8 cellular contexts compared by ENCODE assay signal in the genomic region with DNA sequence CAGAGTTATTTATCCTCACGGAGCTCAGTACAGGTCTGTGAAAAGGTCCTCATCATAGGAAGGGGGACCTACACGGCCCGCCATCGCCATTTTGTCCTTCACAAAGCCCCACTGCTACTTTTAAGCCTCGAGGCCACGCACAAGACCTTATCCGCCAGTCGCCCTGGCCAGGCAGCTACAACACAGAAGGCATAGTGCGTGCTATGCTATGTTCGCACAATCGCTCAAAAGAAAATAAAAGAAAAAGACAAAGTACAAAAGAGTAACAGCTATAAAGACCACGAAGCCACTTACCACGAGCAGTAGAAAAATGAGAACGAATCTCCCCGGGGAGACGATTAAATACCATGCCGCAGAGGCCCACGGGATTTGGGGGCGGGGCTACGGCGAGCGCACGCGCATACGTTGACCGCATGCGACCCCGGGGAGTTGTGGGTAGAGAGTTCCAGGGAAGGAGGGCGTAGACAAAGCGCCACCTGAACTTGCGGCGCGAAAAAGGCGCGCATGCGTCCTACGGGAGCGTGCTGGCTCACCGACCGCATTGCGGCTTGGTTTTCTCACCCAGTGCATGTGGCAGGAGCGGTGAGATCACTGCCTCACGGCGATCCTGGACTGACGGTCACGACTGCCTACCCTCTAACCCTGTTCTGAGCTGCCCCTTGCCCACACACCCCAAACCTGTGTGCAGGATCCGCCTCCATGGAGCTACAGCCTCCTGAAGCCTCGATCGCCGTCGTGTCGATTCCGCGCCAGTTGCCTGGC. TPM values are rescaled to one million over a fixed set of nuclear protein-coding genes. Genes with fewer than 3 reads are reported as not detected.
A peak's percentile ranks its signal among the peaks of the same experiment; 100 is the strongest.
DNase-seq lines count a peak whose midpoint lies in the region; ATAC-seq and TF ChIP-seq lines count a peak whose summit lies in the region.

No MANE protein-coding gene starts in this region.

- intact Hi-C loops in ovary (cut with DNase I) (loop anchor here in 1 of 4 donors (10.0 kb wide), 1 partner anchor 461 kb away; no protein-coding TSS in a partner anchor), thyroid gland (cut with DNase I) (no loop called here)

- H3K4me3 ChIP-seq in ovary (peak overlapping the region; percentile 94), thyroid gland (replicated peaks in 1 of 3) (peak overlapping the region; percentile 66 to 90 (median 76))

- H3K36me3 Mint-ChIP-seq in activated naive CD8-positive, alpha-beta T cell = peaks cover 41% of the 10 kb centered on the region
- H3K36me3 Mint-ChIP-seq in glutamatergic neuron (ENCODE audit: unreplicated experiment) = peaks cover 3% of the 10 kb centered on the region

- peak; percentile 96 for TF ChIP-seq POLR2A in ovary (IDR thresholded peaks at IDR 0.05)
- peak in 1 of 2 donors; percentile 93 for TF ChIP-seq POLR2A in thyroid gland (IDR thresholded peaks at IDR 0.05)

- POLR2A ChIA-PET in GM10248 (lab: Yijun Ruan, JAX) = interaction anchor here (0.5 to 9.0 kb wide), 38 partner anchors 8 to 1115 kb away, joined by 3 to 236 read pairs (median 5); a partner anchor contains a TSS

- TF ChIP-seq CTCF in GM10248 (IDR thresholded peaks at IDR 0.05; ENCODE audit: control extremely low read depth, extremely low read depth, low read depth, missing control alignments) (no peak), glutamatergic neuron (IDR thresholded peaks at IDR 0.05; ENCODE audit: partially characterized antibody, unreplicated experiment) (no peak), ovary (IDR thresholded peaks at IDR 0.05) (no peak), thyroid gland (IDR thresholded peaks at IDR 0.05) (peak in 1 of 6 experiments; percentile 12)

- CTCF ChIA-PET in GM10248 (lab: Yijun Ruan, JAX) = interaction anchor here (0.9 to 2.8 kb wide), 10 partner anchors 11 to 161 kb away, joined by 3 to 16 read pairs (median 4); a partner anchor contains a TSS

- H3K9me3 ChIP-seq in ovary = no peaks in the 10 kb centered on the region
- no peaks in the 10 kb centered on the region for H3K9me3 ChIP-seq in thyroid gland

- peak; percentile 96 for DNase-seq in GM10248 (ENCODE audit: extremely low spot score)
- peak; percentile 99 for DNase-seq in NCI-H1092 treated with DMSO at 0.1 percent for 48 hours (lab: John Stamatoyannopoulos, UW)
- DNase-seq in glutamatergic neuron = peak; percentile 96
- DNase-seq in ovary = peak; percentile 96 to 99 (median 97)
- peak; percentile 95 to 97 for DNase-seq in thyroid gland

- TF ChIP-seq EP300 in ovary (IDR thresholded peaks at IDR 0.05) = no peak

- H3K27me3 Mint-ChIP-seq in activated naive CD8-positive, alpha-beta T cell = no peaks in the 10 kb centered on the region
- H3K27me3 Mint-ChIP-seq in glutamatergic neuron (ENCODE audit: unreplicated experiment) = peaks cover 21% of the 10 kb centered on the region

- H3K27ac ChIP-seq in ovary (peak overlapping the region in 1 of 2 donors; percentile 46), thyroid gland (peak overlapping the region; percentile 38 to 66 (median 48))

- H3K9me3 Mint-ChIP-seq in activated naive CD8-positive, alpha-beta T cell (ENCODE audit: low read depth) = no peaks in the 10 kb centered on the region
- peaks cover 19% of the 10 kb centered on the region for H3K9me3 Mint-ChIP-seq in glutamatergic neuron (ENCODE audit: unreplicated experiment)

- 0 to 1% (median 0%) methylated on average over 54 of the region's 54 CpGs for WGBS in ovary, 3 donors
- 0 to 1% methylated on average over 39 to 44 of the region's 54 CpGs for WGBS in thyroid gland, 2 donors

- peak overlapping the region; percentile 100 for H3K27ac Mint-ChIP-seq in activated naive CD8-positive, alpha-beta T cell
- peak overlapping the region; percentile 99 for H3K27ac Mint-ChIP-seq in glutamatergic neuron (ENCODE audit: unreplicated experiment)

- H3K4me1 Mint-ChIP-seq in activated naive CD8-positive, alpha-beta T cell (ENCODE audit: low read depth) = peaks cover 40% of the 10 kb centered on the region
- peaks cover 34% of the 10 kb centered on the region for H3K4me1 Mint-ChIP-seq in glutamatergic neuron (ENCODE audit: low read depth, unreplicated experiment)

- ATAC-seq in HG02610 (IDR thresholded peaks at IDR 0.05; ENCODE audit: unreplicated experiment) (peak; percentile 87), SK-N-SH treated with all-trans-retinoic acid at 6 μM for 48 hours (peak; percentile 92)

- H3K27me3 ChIP-seq in ovary (no peaks in the 10 kb centered on the region), thyroid gland (no peaks in the 10 kb centered on the region)

- H3K4me1 ChIP-seq in ovary (ENCODE audit: insufficient read depth) (peaks cover 6% of the 10 kb centered on the region), thyroid gland (peaks cover 11 to 20% of the 10 kb centered on the region in 2 donors)

- no peaks in the 10 kb centered on the region for H3K36me3 ChIP-seq in ovary
- H3K36me3 ChIP-seq in thyroid gland = peaks cover 25 to 26% of the 10 kb centered on the region in 2 donors

- H3K4me3 Mint-ChIP-seq in activated naive CD8-positive, alpha-beta T cell = peak overlapping the region; percentile 97
- peak overlapping the region; percentile 94 for H3K4me3 Mint-ChIP-seq in glutamatergic neuron (ENCODE audit: unreplicated experiment)

TF ChIP-seq in SK-N-SH treated with all-trans-retinoic acid at 6 μM for 48 hours, 23 proteins besides CTCF, POLR2A, EP300 and RAD21:
- TF ChIP-seq, protein P1, sequence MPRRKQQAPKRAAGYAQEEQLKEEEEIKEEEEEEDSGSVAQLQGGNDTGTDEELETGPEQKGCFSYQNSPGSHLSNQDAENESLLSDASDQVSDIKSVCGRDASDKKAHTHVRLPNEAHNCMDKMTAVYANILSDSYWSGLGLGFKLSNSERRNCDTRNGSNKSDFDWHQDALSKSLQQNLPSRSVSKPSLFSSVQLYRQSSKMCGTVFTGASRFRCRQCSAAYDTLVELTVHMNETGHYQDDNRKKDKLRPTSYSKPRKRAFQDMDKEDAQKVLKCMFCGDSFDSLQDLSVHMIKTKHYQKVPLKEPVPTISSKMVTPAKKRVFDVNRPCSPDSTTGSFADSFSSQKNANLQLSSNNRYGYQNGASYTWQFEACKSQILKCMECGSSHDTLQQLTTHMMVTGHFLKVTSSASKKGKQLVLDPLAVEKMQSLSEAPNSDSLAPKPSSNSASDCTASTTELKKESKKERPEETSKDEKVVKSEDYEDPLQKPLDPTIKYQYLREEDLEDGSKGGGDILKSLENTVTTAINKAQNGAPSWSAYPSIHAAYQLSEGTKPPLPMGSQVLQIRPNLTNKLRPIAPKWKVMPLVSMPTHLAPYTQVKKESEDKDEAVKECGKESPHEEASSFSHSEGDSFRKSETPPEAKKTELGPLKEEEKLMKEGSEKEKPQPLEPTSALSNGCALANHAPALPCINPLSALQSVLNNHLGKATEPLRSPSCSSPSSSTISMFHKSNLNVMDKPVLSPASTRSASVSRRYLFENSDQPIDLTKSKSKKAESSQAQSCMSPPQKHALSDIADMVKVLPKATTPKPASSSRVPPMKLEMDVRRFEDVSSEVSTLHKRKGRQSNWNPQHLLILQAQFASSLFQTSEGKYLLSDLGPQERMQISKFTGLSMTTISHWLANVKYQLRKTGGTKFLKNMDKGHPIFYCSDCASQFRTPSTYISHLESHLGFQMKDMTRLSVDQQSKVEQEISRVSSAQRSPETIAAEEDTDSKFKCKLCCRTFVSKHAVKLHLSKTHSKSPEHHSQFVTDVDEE (CRISPR knock-in tag; IDR thresholded peaks at IDR 0.05) = no peak
- 0 out of 2 replicates have a peak, but pooled peaks have one; percentile 32 for TF ChIP-seq RARB (CRISPR knock-in tag; IDR thresholded peaks at IDR 0.05)
TF ChIP-seq in SK-N-SH treated with all-trans-retinoic acid at 6 μM for 48 hours: peak in this region for 1.

RNA-seq across cellular contexts. Expression of a gene that starts 16.4 kb away (rescaled TPM):
- total RNA-seq in glutamatergic neuron (ENCODE audit: unreplicated experiment) = 69.0 TPM
- 10 to 100 TPM; 36.5 to 70.6 (median 61.1) TPM for total RNA-seq in ovary
- polyA plus RNA-seq in ovary = 10 to 100 TPM; 25.1 to 39.4 TPM
- 10 to 100 TPM; 25.2 to 76.1 (median 33.6) TPM for total RNA-seq in thyroid gland

RNA-seq across cellular contexts. Expression of a gene that starts 23.1 kb away (rescaled TPM):
- total RNA-seq in glutamatergic neuron (ENCODE audit: unreplicated experiment) = 1.0 TPM
- not detected for total RNA-seq in ovary
- polyA plus RNA-seq in ovary = not detected
- total RNA-seq in thyroid gland = not detected

RNA-seq across cellular contexts. Expression of a gene that starts 23.9 kb away (rescaled TPM):
- 40.7 TPM for total RNA-seq in glutamatergic neuron (ENCODE audit: unreplicated experiment)
- 10 to 100 TPM; 33.2 to 60.7 (median 49.1) TPM for total RNA-seq in ovary
- 10 to 100 TPM; 39.6 to 50.1 TPM for polyA plus RNA-seq in ovary
- 10 to 100 TPM; 26.3 to 62.8 (median 56.7) TPM for total RNA-seq in thyroid gland

RNA-seq across cellular contexts. Expression of a gene that starts 24.9 kb away (rescaled TPM):
- total RNA-seq in glutamatergic neuron (ENCODE audit: unreplicated experiment) = 221 TPM
- total RNA-seq in ovary = 100 to 1,000 TPM in 3 of 7 donors, 10 to 100 TPM in 4; 69.0 to 430 (median 97.7) TPM
- 100 to 1,000 TPM in 1 of 2 donors, 10 to 100 TPM in 1; 90.0 to 126 TPM for polyA plus RNA-seq in ovary
- total RNA-seq in thyroid gland = 100 to 1,000 TPM; 145 to 295 (median 159) TPM

RNA-seq across cellular contexts. Expression of a gene that starts 50.5 kb away (rescaled TPM):
- total RNA-seq in glutamatergic neuron (ENCODE audit: unreplicated experiment) (104 TPM), ovary (10 to 100 TPM; 48.8 to 96.8 (median 77.7) TPM), thyroid gland (10 to 100 TPM; 56.8 to 83.7 (median 80.9) TPM)
- polyA plus RNA-seq in ovary = 100 to 1,000 TPM in 1 of 2 donors, 10 to 100 TPM in 1; 99.4 to 125 TPM
